In genomic region chr10:79310217-79310865, GRCh38 we compare ENCODE assay signal across 19 cellular contexts. TPM values are rescaled to one million over a fixed set of nuclear protein-coding genes. Genes with fewer than 3 reads are reported as not detected.
A peak's percentile ranks its signal among the peaks of the same experiment; 100 is the strongest.
DNase-seq lines count a peak whose midpoint lies in the region; ATAC-seq and TF ChIP-seq lines count a peak whose summit lies in the region.
"Had no signal": no experiment of that assay in that cellular context is flagged by ENCODE, and none has a peak within 500 bp of the region (broad histone marks: within the 10 kb centered on the region; RNA-seq: fewer than 3 reads in every experiment).

No MANE protein-coding gene starts in this region.

- H4K20me1 ChIP-seq in SK-N-SH (ENCODE audit: insufficient read depth): 0 out of 2 replicates have a peak, but pooled peaks cover 4% of the 10 kb centered on the region

- no peak for TF ChIP-seq RAD21 in SK-N-SH (IDR thresholded peaks at IDR 0.05; ENCODE audit: low read length)

- peak overlapping the region; percentile 59 for H3K27ac Mint-ChIP-seq in activated T-helper 1 cell treated with anti-CD3 and anti-CD28 coated beads, Interleukin-12 subunit alpha, Interleukin-12 subunit beta, Interleukin-2, Interleukin-4 antibody, amounts not matched to agents 30 ng/mL and 10 ng/mL and 1 ng/mL, durations not matched to agents 14 hours and 24 hours and 36 hours
- H3K27ac Mint-ChIP-seq: stimulated activated naive CD8-positive, alpha-beta T cell treated with anti-CD3 and anti-CD28 coated beads, Interleukin-15, Interleukin-2, amounts not matched to agents 100 ng/mL and 50 ng/mL, for 24 hours had no signal

- CTCF ChIA-PET in SK-N-SH (lab: Yijun Ruan, JAX): no interaction called here

- no peak overlapping the region; a peak in 1 of 4 replicates for H3K27ac ChIP-seq in SK-N-SH (ENCODE audit: low read depth in 2 of 2, low read length in 1 of 2)
- no peak overlapping the region for H3K27ac ChIP-seq in right cardiac atrium (ENCODE audit: low read length)
- H3K27ac ChIP-seq: pancreas, WERI-Rb-1 had no signal

- peaks cover 23% of the 10 kb centered on the region for H3K36me3 Mint-ChIP-seq in activated T-helper 1 cell treated with anti-CD3 and anti-CD28 coated beads, Interleukin-12 subunit alpha, Interleukin-12 subunit beta, Interleukin-2, Interleukin-4 antibody, amounts not matched to agents 30 ng/mL and 10 ng/mL and 1 ng/mL, durations not matched to agents 14 hours and 24 hours and 36 hours (ENCODE audit: low read depth)

- 93% methylated on average over 23 of the region's 29 CpGs for WGBS in SK-N-SH (ENCODE audit: low lambda C conversion rate)
- WGBS in right cardiac atrium: 81% methylated on average over 29 of the region's 29 CpGs

- peaks cover 12% of the 10 kb centered on the region for H3K4me1 Mint-ChIP-seq in activated T-helper 1 cell treated with anti-CD3 and anti-CD28 coated beads, Interleukin-12 subunit alpha, Interleukin-12 subunit beta, Interleukin-2, Interleukin-4 antibody, amounts not matched to agents 30 ng/mL and 10 ng/mL and 1 ng/mL, durations not matched to agents 14 hours and 24 hours and 36 hours (ENCODE audit: low read depth)
- H3K4me1 Mint-ChIP-seq: central memory CD8-positive, alpha-beta T cell had no signal

- H3K9me3 ChIP-seq in SK-N-SH: no peaks in the 10 kb centered on the region
- no peaks in the 10 kb centered on the region for H3K9me3 ChIP-seq in right cardiac atrium (ENCODE audit: control insufficient read depth, low read length)
- H3K9me3 ChIP-seq: BLaER1 treated with 17β-estradiol and CSF1 and Interleukin-3, amounts not matched to agents 10 nM and 100 nM; pancreas had no signal

- H3K9me2 ChIP-seq in SK-N-SH: no peaks in the 10 kb centered on the region

- H3K4me3 ChIP-seq in SK-N-SH (ENCODE audit: low read depth in 2 of 2, low read length in 1 of 2) (no peak overlapping the region), right cardiac atrium (ENCODE audit: low read length) (no peak overlapping the region)
- H3K4me3 ChIP-seq: BLaER1 treated with 17β-estradiol and CSF1 and Interleukin-3, amounts not matched to agents 10 nM and 100 nM; pancreas had no signal

- H3K4me2 ChIP-seq in SK-N-SH: no peak overlapping the region

- no peak for TF ChIP-seq CTCF in SK-N-SH (IDR thresholded peaks at IDR 0.05)

- peaks cover 14% of the 10 kb centered on the region for H3F3A ChIP-seq in SK-N-SH (replicated peaks; ENCODE audit: insufficient read depth)

- no peak overlapping the region for H3K4me3 Mint-ChIP-seq in activated T-helper 1 cell treated with anti-CD3 and anti-CD28 coated beads, Interleukin-12 subunit alpha, Interleukin-12 subunit beta, Interleukin-2, Interleukin-4 antibody, amounts not matched to agents 30 ng/mL and 10 ng/mL and 1 ng/mL, durations not matched to agents 14 hours and 24 hours and 36 hours
- H3K4me3 Mint-ChIP-seq: central memory CD8-positive, alpha-beta T cell; stimulated activated naive CD8-positive, alpha-beta T cell treated with anti-CD3 and anti-CD28 coated beads, Interleukin-15, Interleukin-2, amounts not matched to agents 100 ng/mL and 50 ng/mL, for 24 hours had no signal

- H3K27me3 Mint-ChIP-seq in activated T-helper 1 cell treated with anti-CD3 and anti-CD28 coated beads, Interleukin-12 subunit alpha, Interleukin-12 subunit beta, Interleukin-2, Interleukin-4 antibody, amounts not matched to agents 30 ng/mL and 10 ng/mL and 1 ng/mL, durations not matched to agents 14 hours and 24 hours and 36 hours (ENCODE audit: insufficient read depth): peaks cover 1% of the 10 kb centered on the region
- H3K27me3 Mint-ChIP-seq: central memory CD8-positive, alpha-beta T cell; stimulated activated naive CD8-positive, alpha-beta T cell treated with anti-CD3 and anti-CD28 coated beads, Interleukin-15, Interleukin-2, amounts not matched to agents 100 ng/mL and 50 ng/mL, for 24 hours had no signal

- DNase-seq in SK-N-SH (peak; percentile 33), right cardiac atrium (peak; percentile 26 to 57 (median 54)), sciatic nerve (ENCODE audit: low spot score) (no peak), DMS153 treated with DMSO at 0.1 percent for 48 hours (lab: John Stamatoyannopoulos, UW; ENCODE audit: unreplicated experiment) (no peak), Kasumi-1 (lab: John Stamatoyannopoulos, UW) (no peak)
- DNase-seq in activated T-helper 1 cell treated with anti-CD3 and anti-CD28 coated beads, Interleukin-12 subunit alpha, Interleukin-12 subunit beta, Interleukin-2, Interleukin-4 antibody, amounts not matched to agents 30 ng/mL and 10 ng/mL and 1 ng/mL, durations not matched to agents 14 hours and 24 hours and 36 hours (ENCODE audit: low spot score): no peak
- DNase-seq: activated CD8-positive, alpha-beta memory T cell treated with anti-CD3 and anti-CD28 coated beads for 24 hours; NCI-H82; stimulated activated CD4-positive, alpha-beta T cell treated with anti-CD3 and anti-CD28 coated beads, Interleukin-12 subunit alpha, Interleukin-12 subunit beta, amount 100 ng/mL, for 4 hours; WERI-Rb-1 had no signal

- no peak for TF ChIP-seq EP300 in SK-N-SH (IDR thresholded peaks at IDR 0.05; ENCODE audit: borderline replicate concordance in 1 of 2, low read depth in 1 of 2, low read length in 1 of 2)

- no peak overlapping the region for H2AFZ ChIP-seq in SK-N-SH (ENCODE audit: low read depth)

- H3K4me1 ChIP-seq in SK-N-SH (ENCODE audit: control insufficient read depth in 1 of 2, insufficient read depth in 2 of 2, low read depth in 1 of 2, low read length in 1 of 2) (peaks cover 0 to 57% of the 10 kb centered on the region in 2 experiments; a peak in 1 of 4 replicates), right cardiac atrium (ENCODE audit: control insufficient read depth, insufficient read depth, low read length) (peaks cover 1% of the 10 kb centered on the region)
- H3K4me1 ChIP-seq: pancreas had no signal

- H3K27me3 ChIP-seq in SK-N-SH (ENCODE audit: insufficient read depth) (no peaks in the 10 kb centered on the region), right cardiac atrium (ENCODE audit: control insufficient read depth, insufficient read depth) (no peaks in the 10 kb centered on the region)
- H3K27me3 ChIP-seq: BLaER1 treated with 17β-estradiol and CSF1 and Interleukin-3, amounts not matched to agents 10 nM and 100 nM; pancreas had no signal

- intact Hi-C loops in activated T-helper 1 cell treated with anti-CD3 and anti-CD28 coated beads, Interleukin-12 subunit alpha, Interleukin-12 subunit beta, Interleukin-2, Interleukin-4 antibody, amounts not matched to agents 30 ng/mL and 10 ng/mL and 1 ng/mL, durations not matched to agents 14 hours and 24 hours and 36 hours (cut with micrococcal nuclease): no loop called here
- intact Hi-C loops in right cardiac atrium (cut with DNase I): no loop called here
- intact Hi-C loops in sciatic nerve (cut with DNase I): no loop called here

- H3K79me2 ChIP-seq in SK-N-SH (ENCODE audit: insufficient read depth): no peaks in the 10 kb centered on the region

- POLR2A ChIA-PET in SK-N-SH (lab: Yijun Ruan, JAX): no interaction called here

- H3K36me3 ChIP-seq in SK-N-SH (replicated peaks in 1 of 2; ENCODE audit: control insufficient read depth in 1 of 2, insufficient read depth in 2 of 2, low read length in 1 of 2): peaks cover 19 to 83% of the 10 kb centered on the region in 2 experiments

- no peaks in the 10 kb centered on the region for H3K9me3 Mint-ChIP-seq in activated T-helper 1 cell treated with anti-CD3 and anti-CD28 coated beads, Interleukin-12 subunit alpha, Interleukin-12 subunit beta, Interleukin-2, Interleukin-4 antibody, amounts not matched to agents 30 ng/mL and 10 ng/mL and 1 ng/mL, durations not matched to agents 14 hours and 24 hours and 36 hours
- H3K9me3 Mint-ChIP-seq: activated T-helper 2 cell treated with anti-CD3 and anti-CD28 coated beads, Interferon-gamma antibody, Interleukin-2, Interleukin-4, amounts not matched to agents 10 μg/mL and 5 μg/mL and 100 μg/mL, durations not matched to agents 14 hours and 24 hours and 36 hours; central memory CD8-positive, alpha-beta T cell; stimulated activated naive CD8-positive, alpha-beta T cell treated with anti-CD3 and anti-CD28 coated beads, Interleukin-15, Interleukin-2, amounts not matched to agents 100 ng/mL and 50 ng/mL, for 24 hours had no signal

- H3K9ac ChIP-seq in SK-N-SH: no peak overlapping the region

- no peak for ATAC-seq in SK-N-SH treated with all-trans-retinoic acid at 6 μM for 48 hours
- no peak for ATAC-seq in right cardiac atrium
- peak; percentile 1 for ATAC-seq in sciatic nerve
- no peak for ATAC-seq in HG03565 (IDR thresholded peaks at IDR 0.05; ENCODE audit: unreplicated experiment)
- ATAC-seq: HCT116, Panc1 had no signal

TF ChIP-seq in SK-N-SH, 30 proteins besides CTCF, POLR2A, EP300 and RAD21:
- no peak for TF ChIP-seq TCF12 (IDR thresholded peaks at IDR 0.05)
- TF ChIP-seq RXRA (IDR thresholded peaks at IDR 0.05; ENCODE audit: borderline replicate concordance, low read depth): no peak
- no peak for TF ChIP-seq JUND (IDR thresholded peaks at IDR 0.05)
- TF ChIP-seq USF1 (IDR thresholded peaks at IDR 0.05; ENCODE audit: borderline replicate concordance, low read depth): no peak

TF ChIP-seq in SK-N-SH treated with all-trans-retinoic acid at 6 μM for 48 hours, 23 proteins besides CTCF, POLR2A, EP300 and RAD21 (continues in another document):
- TF ChIP-seq, protein P1, sequence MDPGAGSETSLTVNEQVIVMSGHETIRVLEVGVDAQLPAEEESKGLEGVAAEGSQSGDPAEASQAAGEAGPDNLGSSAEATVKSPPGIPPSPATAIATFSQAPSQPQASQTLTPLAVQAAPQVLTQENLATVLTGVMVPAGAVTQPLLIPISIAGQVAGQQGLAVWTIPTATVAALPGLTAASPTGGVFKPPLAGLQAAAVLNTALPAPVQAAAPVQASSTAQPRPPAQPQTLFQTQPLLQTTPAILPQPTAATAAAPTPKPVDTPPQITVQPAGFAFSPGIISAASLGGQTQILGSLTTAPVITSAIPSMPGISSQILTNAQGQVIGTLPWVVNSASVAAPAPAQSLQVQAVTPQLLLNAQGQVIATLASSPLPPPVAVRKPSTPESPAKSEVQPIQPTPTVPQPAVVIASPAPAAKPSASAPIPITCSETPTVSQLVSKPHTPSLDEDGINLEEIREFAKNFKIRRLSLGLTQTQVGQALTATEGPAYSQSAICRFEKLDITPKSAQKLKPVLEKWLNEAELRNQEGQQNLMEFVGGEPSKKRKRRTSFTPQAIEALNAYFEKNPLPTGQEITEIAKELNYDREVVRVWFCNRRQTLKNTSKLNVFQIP (CRISPR knock-in tag; IDR thresholded peaks at IDR 0.05; ENCODE audit: borderline replicate concordance, low read depth): no peak
- TF ChIP-seq TOX (CRISPR knock-in tag; IDR thresholded peaks at IDR 0.05; ENCODE audit: borderline replicate concordance): no peak
- TF ChIP-seq ZNF70 (CRISPR knock-in tag; IDR thresholded peaks at IDR 0.05): no peak
- no peak for TF ChIP-seq OSR1 (CRISPR knock-in tag; IDR thresholded peaks at IDR 0.05)
- TF ChIP-seq ESRRG (CRISPR knock-in tag; IDR thresholded peaks at IDR 0.05): no peak

RNA-seq across cellular contexts. Expression of gene PPIF, which starts 36.9 kb away (rescaled TPM):
- polyA plus RNA-seq in SK-N-SH (2012; rRNA removed): 73.8 and 85.9 TPM in 2 replicates
- 64.9 and 80.6 TPM in 2 replicates for polyA plus RNA-seq in SK-N-SH (2012; cell fraction: cytosol; rRNA removed)
- 163 and 169 TPM in 2 replicates for polyA plus RNA-seq in SK-N-SH (2012; cell fraction: nucleus; rRNA removed)
- 155 and 157 TPM in 2 replicates for total RNA-seq in activated T-helper 1 cell treated with anti-CD3 and anti-CD28 coated beads, Interleukin-12 subunit alpha, Interleukin-12 subunit beta, Interleukin-2, Interleukin-4 antibody, amounts not matched to agents 30 ng/mL and 10 ng/mL and 1 ng/mL, durations not matched to agents 14 hours and 24 hours and 36 hours
- 100 to 1,000 TPM in 3 of 4 donors, 10 to 100 TPM in 1; 91.8 to 121 (median 110) TPM for total RNA-seq in right cardiac atrium
- 97.7 TPM for polyA plus RNA-seq in right cardiac atrium
- total RNA-seq in sciatic nerve: 18.8 TPM

Comparison
In these comparisons a context has a peak if more than half of its experiments do, and no peak if none do; other contexts are left out.
1. DNase-seq: peak in SK-N-SH (single experiment) and right cardiac atrium (3 of 3); none in activated T-helper 1 cell treated with anti-CD3 and anti-CD28 coated beads, Interleukin-12 subunit alpha, Interleukin-12 subunit beta, Interleukin-2, Interleukin-4 antibody, amounts not matched to agents 30 ng/mL and 10 ng/mL and 1 ng/mL, durations not matched to agents 14 hours and 24 hours and 36 hours (single experiment), sciatic nerve (single experiment), DMS153 treated with DMSO at 0.1 percent for 48 hours (single experiment) and Kasumi-1 (0 of 2).